25 cellular contexts compared by ENCODE assay signal in genomic region chr21:35128526-35128925, GRCh38.
"Had no signal": no experiment of that assay in that cellular context is flagged by ENCODE, and none has a peak within 500 bp of the region (broad histone marks: within the 10 kb centered on the region; RNA-seq: fewer than 3 reads in every experiment).

No MANE protein-coding gene starts in this region.

- H3K27ac ChIP-seq: esophagus muscularis mucosa, gastroesophageal sphincter, parathyroid adenoma, psoas muscle, right lobe of liver, testis, tibial nerve, upper lobe of right lung, vagina had no signal

- H3K79me2 ChIP-seq: parathyroid adenoma had no signal

- FAIRE-seq: colon, endothelial cell of umbilical vein, kidney had no signal

- H3K4me1 ChIP-seq: esophagus muscularis mucosa, gastroesophageal sphincter, parathyroid adenoma, psoas muscle, right lobe of liver, testis, tibial nerve, upper lobe of right lung, vagina had no signal

- H2AFZ ChIP-seq: parathyroid adenoma had no signal

- H3K9ac ChIP-seq: parathyroid adenoma had no signal

- H3K4me1 Mint-ChIP-seq: endodermal cell; immature natural killer cell; naive B cell; nephron; stimulated activated naive CD8-positive, alpha-beta T cell treated with anti-CD3 and anti-CD28 coated beads, Interleukin-15, amount 100 ng/mL, for 72 hours had no signal

- H3K4me3 ChIP-seq: esophagus muscularis mucosa, gastroesophageal sphincter, lung, psoas muscle, right lobe of liver, testis, tibial nerve, upper lobe of right lung, vagina had no signal

- DNase-seq: dermis blood vessel endothelial cell; endodermal cell; immature natural killer cell; kidney; left colon; left ventricle myocardium superior; naive B cell; psoas muscle; retina; right lobe of liver; stimulated activated CD4-positive, alpha-beta T cell treated with anti-CD3 and anti-CD28 coated beads, Interleukin-2, amount 100 ng/mL, for 24 hours; stimulated activated CD4-positive, alpha-beta T cell treated with anti-CD3 and anti-CD28 coated beads, Interleukin-4, amount 100 ng/mL, for 4 hours; stimulated activated naive B cell treated with anti-CD40 and anti-IgM and Interleukin-4, amounts not matched to agents 10 μg/mL and 1 μg/mL and 100 μg/mL, for 72 hours; stimulated activated naive CD8-positive, alpha-beta T cell treated with anti-CD3 and anti-CD28 coated beads, Interleukin-15, amount 100 ng/mL, for 72 hours; testis; upper lobe of right lung had no signal

- H3K9me3 ChIP-seq: right lobe of liver, testis, vagina had no signal

- H3K4me3 Mint-ChIP-seq: endodermal cell; immature natural killer cell; naive B cell; nephron; stimulated activated naive B cell treated with anti-CD40 and anti-IgM and Interleukin-4, amounts not matched to agents 10 μg/mL and 1 μg/mL and 100 μg/mL, for 72 hours; stimulated activated naive CD8-positive, alpha-beta T cell treated with anti-CD3 and anti-CD28 coated beads, Interleukin-15, amount 100 ng/mL, for 72 hours had no signal

- H3K27me3 Mint-ChIP-seq: naive B cell; stimulated activated naive B cell treated with anti-CD40 and anti-IgM and Interleukin-4, amounts not matched to agents 10 μg/mL and 1 μg/mL and 100 μg/mL, for 72 hours; stimulated activated naive CD8-positive, alpha-beta T cell treated with anti-CD3 and anti-CD28 coated beads, Interleukin-15, amount 100 ng/mL, for 72 hours had no signal

- ATAC-seq: gastroesophageal sphincter; left colon; left ventricle myocardium superior; psoas muscle; right lobe of liver; stimulated activated naive B cell treated with anti-CD40 and anti-IgM and Interleukin-4, amounts not matched to agents 10 μg/mL and 1 μg/mL and 100 μg/mL, for 72 hours; stimulated activated naive CD8-positive, alpha-beta T cell treated with anti-CD3 and anti-CD28 coated beads, Interleukin-15, amount 100 ng/mL, for 72 hours; upper lobe of right lung had no signal

- H3K27ac Mint-ChIP-seq: endodermal cell; immature natural killer cell; naive B cell; nephron; stimulated activated naive B cell treated with anti-CD40 and anti-IgM and Interleukin-4, amounts not matched to agents 10 μg/mL and 1 μg/mL and 100 μg/mL, for 72 hours; stimulated activated naive CD8-positive, alpha-beta T cell treated with anti-CD3 and anti-CD28 coated beads, Interleukin-15, amount 100 ng/mL, for 72 hours had no signal

- H3K27me3 ChIP-seq: esophagus muscularis mucosa, gastroesophageal sphincter, right lobe of liver, testis, tibial nerve, upper lobe of right lung, vagina had no signal

- H3K36me3 ChIP-seq: esophagus muscularis mucosa, gastroesophageal sphincter, right lobe of liver, tibial nerve, upper lobe of right lung, vagina had no signal
